ENCODE assay signal across 8 cellular contexts in genomic region chr16:27408012-27408601, GRCh38.
A peak's percentile ranks its signal among the peaks of the same experiment; 100 is the strongest.
DNase-seq lines count a peak whose midpoint lies in the region; ATAC-seq lines count a peak whose summit lies in the region.

No MANE protein-coding gene starts in this region.

- peak; percentile 32 for ATAC-seq in HG03469 (IDR thresholded peaks at IDR 0.05; ENCODE audit: unreplicated experiment)

- H3K4me3 Mint-ChIP-seq in activated naive CD4-positive, alpha-beta T cell treated with anti-CD3 and anti-CD28 coated beads, Interleukin-2, amount 10 ng/mL, durations not matched to agents 7 days and 5 days = peak overlapping the region; percentile 22

- no peaks in the 10 kb centered on the region for H3K27me3 Mint-ChIP-seq in activated naive CD4-positive, alpha-beta T cell treated with anti-CD3 and anti-CD28 coated beads, Interleukin-2, amount 10 ng/mL, durations not matched to agents 7 days and 5 days

- CTCF ChIA-PET in activated naive CD4-positive, alpha-beta T cell treated with anti-CD3 and anti-CD28 coated beads, Interleukin-2, amount 10 ng/mL, durations not matched to agents 7 days and 5 days (lab: Charles Lee) = interaction anchor here (0.6 to 2.0 kb wide), 3 partner anchors 30 to 173 kb away, joined by 3 to 8 read pairs (median 3); no protein-coding TSS in a partner anchor

- H3K27ac Mint-ChIP-seq in activated naive CD4-positive, alpha-beta T cell treated with anti-CD3 and anti-CD28 coated beads, Interleukin-2, amount 10 ng/mL, durations not matched to agents 7 days and 5 days = peak overlapping the region; percentile 82

- peak; percentile 25 for DNase-seq in stimulated activated CD4-positive, alpha-beta T cell treated with anti-CD3 and anti-CD28 coated beads, Interleukin-12 subunit alpha, Interleukin-12 subunit beta, amount 100 ng/mL, for 4 hours
- DNase-seq in stimulated activated CD4-positive, alpha-beta T cell treated with anti-CD3 and anti-CD28 coated beads, Interleukin-4, amount 100 ng/mL, for 1 hour = no peak
- DNase-seq in activated naive CD4-positive, alpha-beta T cell treated with anti-CD3 and anti-CD28 coated beads, Interleukin-2, amount 10 ng/mL, durations not matched to agents 7 days and 5 days = peak; percentile 29
- DNase-seq in skeletal muscle cell (ENCODE audit: low read depth) = peak; percentile 43
- DNase-seq in cerebellar nuclear complex (lab: John Stamatoyannopoulos, UW) = no peak
- DNase-seq in amygdala (lab: John Stamatoyannopoulos, UW) = no peak
- DNase-seq in NCI-H2196 (lab: John Stamatoyannopoulos, UW; ENCODE audit: unreplicated experiment) = no peak

- H3K36me3 Mint-ChIP-seq in activated naive CD4-positive, alpha-beta T cell treated with anti-CD3 and anti-CD28 coated beads, Interleukin-2, amount 10 ng/mL, durations not matched to agents 7 days and 5 days = peaks cover 73% of the 10 kb centered on the region

- no peak overlapping the region for H3K4me3 ChIP-seq in skeletal muscle cell (ENCODE audit: low read depth, low read length)

- H3K4me1 Mint-ChIP-seq in activated naive CD4-positive, alpha-beta T cell treated with anti-CD3 and anti-CD28 coated beads, Interleukin-2, amount 10 ng/mL, durations not matched to agents 7 days and 5 days = peaks cover 86% of the 10 kb centered on the region

- H3K9me3 Mint-ChIP-seq in activated naive CD4-positive, alpha-beta T cell treated with anti-CD3 and anti-CD28 coated beads, Interleukin-2, amount 10 ng/mL, durations not matched to agents 7 days and 5 days = peaks cover 13% of the 10 kb centered on the region

Comparison
In these comparisons a context has a peak if more than half of its experiments do, and no peak if none do; other contexts are left out.
1. DNase-seq: peak in stimulated activated CD4-positive, alpha-beta T cell treated with anti-CD3 and anti-CD28 coated beads, Interleukin-12 subunit alpha, Interleukin-12 subunit beta, amount 100 ng/mL, for 4 hours (single experiment), activated naive CD4-positive, alpha-beta T cell treated with anti-CD3 and anti-CD28 coated beads, Interleukin-2, amount 10 ng/mL, durations not matched to agents 7 days and 5 days (single experiment) and skeletal muscle cell (single experiment); none in stimulated activated CD4-positive, alpha-beta T cell treated with anti-CD3 and anti-CD28 coated beads, Interleukin-4, amount 100 ng/mL, for 1 hour (single experiment), cerebellar nuclear complex (0 of 2), amygdala (0 of 56) and NCI-H2196 (single experiment).